In genomic region chr1:230351516-230351915, GRCh38 we compare ENCODE assay signal across 23 cellular contexts.
DNase-seq lines count a peak whose midpoint lies in the region; ATAC-seq, FAIRE-seq and TF ChIP-seq lines count a peak whose summit lies in the region.
"Had no signal": no experiment of that assay in that cellular context is flagged by ENCODE, and none has a peak within 500 bp of the region (broad histone marks: within the 10 kb centered on the region; RNA-seq: fewer than 3 reads in every experiment).

No MANE protein-coding gene starts in this region.

- intact Hi-C loops in HepG2 (cut with micrococcal nuclease; ENCODE audit: unreplicated experiment), result no loop called here
- intact Hi-C loops in sciatic nerve (cut with DNase I), result no loop called here
- intact Hi-C loops in left ventricle myocardium superior (cut with micrococcal nuclease), result no loop called here

- ATAC-seq in HepG2 (no peak), left lobe of liver (peak; percentile 75), sciatic nerve (peak; percentile 66), left ventricle myocardium superior (no peak), GM21723 (IDR thresholded peaks at IDR 0.05; ENCODE audit: unreplicated experiment) (no peak)
- ATAC-seq: CD8-positive, alpha-beta T cell had no signal

- H3K79me2 ChIP-seq in HepG2 (ENCODE audit: insufficient read depth, low read length), result no peaks in the 10 kb centered on the region

- TF ChIP-seq RAD21 in liver (IDR thresholded peaks at IDR 0.05) (peak in 1 of 2 donors; percentile 27), HepG2 (CRISPR knock-in tag; IDR thresholded peaks at IDR 0.05) (no peak)

- H2AFZ ChIP-seq in HepG2 (ENCODE audit: low read length), result no peak overlapping the region

- H3K27me3 ChIP-seq in liver (ENCODE audit: control insufficient read depth in 4 of 4, insufficient read depth in 4 of 4, low read length in 3 of 4), result no peaks in the 10 kb centered on the region
- peaks cover 0 to 16% of the 10 kb centered on the region in 2 experiments; a peak in 2 of 5 replicates for H3K27me3 ChIP-seq in HepG2 (ENCODE audit: control insufficient read depth in 1 of 2, insufficient read depth in 2 of 2, low read length in 2 of 2)
- H3K27me3 ChIP-seq: BLaER1 had no signal

- DNase-seq in HepG2 (ENCODE audit: low spot score) (no peak), left lobe of liver (ENCODE audit: low spot score) (peak; percentile 72), sciatic nerve (ENCODE audit: low spot score) (no peak), left ventricle myocardium superior (no peak), NCI-H2196 (lab: John Stamatoyannopoulos, UW; ENCODE audit: unreplicated experiment) (no peak)
- DNase-seq: Caco-2; CD4-positive, CD25-positive, alpha-beta regulatory T cell; CD8-positive, alpha-beta T cell; DMS153; DND-41; GOT3; HFFc6 had no signal

- TF ChIP-seq CTCF in liver (IDR thresholded peaks at IDR 0.05; ENCODE audit: low read depth, low read length, missing input control), result no peak
- no peak for TF ChIP-seq CTCF in HepG2 (CRISPR knock-in tag; IDR thresholded peaks at IDR 0.05)

- no peak overlapping the region for H3K4me2 ChIP-seq in HepG2 (ENCODE audit: low read depth, low read length)
- H3K4me2 ChIP-seq: BLaER1 had no signal

- CTCF ChIA-PET in HepG2 (lab: Yijun Ruan, JAX; ENCODE audit: low intra/inter-chr PET ratio, low total read pairs), result no interaction called here

- no peak for TF ChIP-seq POLR2A in HepG2 (IDR thresholded peaks at IDR 0.05; ENCODE audit: insufficient read depth in 1 of 2, low read depth in 2 of 2, low read length in 2 of 2)

- no peak for TF ChIP-seq EP300 in HepG2 (IDR thresholded peaks at IDR 0.05; ENCODE audit: low read depth in 2 of 2, low read length in 2 of 2)
- TF ChIP-seq EP300 in HepG2 (CRISPR knock-in tag; IDR thresholded peaks at IDR 0.05; ENCODE audit: borderline replicate concordance), result no peak

- 10% methylated on average over 2 of the region's 2 CpGs for WGBS in liver
- 0% methylated on average over 2 of the region's 2 CpGs for WGBS in HepG2 (ENCODE audit: low lambda C conversion rate)

- peaks cover 9 to 36% (median 26%) of the 10 kb centered on the region in 4 donors for H3K4me1 ChIP-seq in liver (ENCODE audit: control insufficient read depth in 4 of 4, insufficient read depth in 4 of 4, low read length in 3 of 4)
- H3K4me1 ChIP-seq in HepG2 (ENCODE audit: insufficient read depth, low read length), result no peaks in the 10 kb centered on the region
- H3K4me1 ChIP-seq: BLaER1, Caco-2, HAP-1 had no signal

- POLR2A ChIA-PET in HepG2 (lab: Yijun Ruan, JAX), result no interaction called here

- FAIRE-seq in HepG2 (lab: Jason Lieb, UNC), result no peak
- FAIRE-seq: A204.1, G401.6, GM12892, GM19239, H54 had no signal

- no peaks in the 10 kb centered on the region for H4K20me1 ChIP-seq in HepG2 (ENCODE audit: insufficient read depth, low read length)
- H4K20me1 ChIP-seq: BLaER1 had no signal

- H3K4me3 ChIP-seq in liver (ENCODE audit: low read depth in 1 of 3, low read length in 3 of 3) (no peak overlapping the region), HepG2 (replicated peaks in 1 of 3; ENCODE audit: insufficient read depth in 1 of 3, low read depth in 2 of 3, low read length in 3 of 3) (no peak overlapping the region)
- H3K4me3 ChIP-seq: BLaER1, HAP-1 had no signal

- H3K9ac ChIP-seq in liver (ENCODE audit: low read depth in 1 of 2, low read length in 2 of 2), result no peak overlapping the region
- no peak overlapping the region for H3K9ac ChIP-seq in HepG2 (ENCODE audit: insufficient read depth, low read depth, low read length)
- H3K9ac ChIP-seq: BLaER1 had no signal

- H3K36me3 ChIP-seq in liver (ENCODE audit: control insufficient read depth in 4 of 4, insufficient read depth in 3 of 4, low read depth in 1 of 4, low read length in 3 of 4) (peaks cover 0 to 2% (median 0%) of the 10 kb centered on the region in 4 donors), HepG2 (replicated peaks in 1 of 2; ENCODE audit: control insufficient read depth in 1 of 2, insufficient read depth in 2 of 2, low read length in 2 of 2) (no peaks in the 10 kb centered on the region)
- H3K36me3 ChIP-seq: BLaER1, HAP-1 had no signal

- BruUV-seq in HepG2 (replicated peaks; lab: Mats Ljungman, UMichigan), result no TSS peak

- in situ Hi-C loops in HepG2 (cut with HindIII; ENCODE audit: extremely low pct_ligation_motif_present, low pct_unique_long_range_greater_than_20kb), result no loop called here

- no peaks in the 10 kb centered on the region for H3K9me3 ChIP-seq in liver (ENCODE audit: control insufficient read depth in 4 of 4, low read length in 3 of 4)
- no peaks in the 10 kb centered on the region for H3K9me3 ChIP-seq in HepG2 (ENCODE audit: low read length)
- H3K9me3 ChIP-seq: BLaER1, Caco-2, HAP-1 had no signal

- peak overlapping the region; percentile 44 to 74 for H3K27ac ChIP-seq in liver (ENCODE audit: low read depth in 1 of 2, low read length in 2 of 2)
- no peak overlapping the region for H3K27ac ChIP-seq in HepG2 (ENCODE audit: extremely low read length, insufficient read depth, low read length)
- H3K27ac ChIP-seq: 22Rv1, BLaER1, C4-2B had no signal

TF ChIP-seq in liver, 16 proteins besides CTCF, POLR2A, EP300 and RAD21 (continues in another document):
- TF ChIP-seq NR2F2 (IDR thresholded peaks at IDR 0.05) (peak; percentile 45), ZBTB33 (IDR thresholded peaks at IDR 0.05) (no peak), RXRA (IDR thresholded peaks at IDR 0.05) (peak; percentile 37 to 64), SP1 (IDR thresholded peaks at IDR 0.05) (peak; percentile 20), EGR1 (IDR thresholded peaks at IDR 0.05; ENCODE audit: low read depth in 2 of 2) (no peak), JUND (IDR thresholded peaks at IDR 0.05) (peak in 1 of 2 donors; percentile 5)

TF ChIP-seq in HepG2, 621 proteins besides CTCF, POLR2A, EP300 and RAD21:
- no peak for TF ChIP-seq ZNF33A (CRISPR knock-in tag; IDR thresholded peaks at IDR 0.05; ENCODE audit: borderline replicate concordance)
- TF ChIP-seq ZNF136 (CRISPR knock-in tag; IDR thresholded peaks at IDR 0.05; ENCODE audit: low read depth), result no peak
- no peak for TF ChIP-seq CHD4 (IDR thresholded peaks at IDR 0.05; ENCODE audit: borderline replicate concordance, low read length)
- no peak for TF ChIP-seq CREM (IDR thresholded peaks at IDR 0.05)
- TF ChIP-seq CREM (CRISPR knock-in tag; IDR thresholded peaks at IDR 0.05), result no peak
- no peak for TF ChIP-seq ZNF496 (CRISPR knock-in tag; IDR thresholded peaks at IDR 0.05; ENCODE audit: insufficient replicate concordance)
- no peak for TF ChIP-seq NR0B2 (CRISPR knock-in tag; IDR thresholded peaks at IDR 0.05)
- TF ChIP-seq CSRNP1 (CRISPR knock-in tag; IDR thresholded peaks at IDR 0.05), result no peak
- no peak for TF ChIP-seq RCOR2 (CRISPR knock-in tag; IDR thresholded peaks at IDR 0.05)
- TF ChIP-seq ZNF780A (CRISPR knock-in tag; IDR thresholded peaks at IDR 0.05), result no peak

Comparison
In these comparisons a context has a peak if more than half of its experiments do, and no peak if none do; other contexts are left out.
1. ATAC-seq: peak in left lobe of liver (single experiment) and sciatic nerve (single experiment); none in HepG2 (single experiment), left ventricle myocardium superior (single experiment) and GM21723 (single experiment).